In genomic region chr11:47616726-47617416, GRCh38 we compare ENCODE assay signal across 9 cellular contexts. TPM values are rescaled to one million over a fixed set of nuclear protein-coding genes. Genes with fewer than 3 reads are reported as not detected.
DNase-seq lines count a peak whose midpoint lies in the region; ATAC-seq, FAIRE-seq and TF ChIP-seq lines count a peak whose summit lies in the region.
"Had no signal": no experiment of that assay in that cellular context is flagged by ENCODE, and none has a peak within 500 bp of the region (broad histone marks: within the 10 kb centered on the region; RNA-seq: fewer than 3 reads in every experiment).

No MANE protein-coding gene starts in this region.

- no peak for ATAC-seq in effector memory CD8-positive, alpha-beta T cell (replicated peaks)
- ATAC-seq in GM19455 (IDR thresholded peaks at IDR 0.05; ENCODE audit: unreplicated experiment) = no peak

- H4K20me1 ChIP-seq in astrocyte (ENCODE audit: insufficient read depth, low read length) = peaks cover 7% of the 10 kb centered on the region

- peak overlapping the region; percentile 15 for H3K9ac ChIP-seq in astrocyte (ENCODE audit: low read length)

- peaks cover 19% of the 10 kb centered on the region for H3K36me3 ChIP-seq in astrocyte (ENCODE audit: insufficient read depth, low read length)
- peaks cover 13% of the 10 kb centered on the region; the same call in 1 of the 2 replicates for H3K36me3 ChIP-seq in iPS DF 6.9 (ENCODE audit: control insufficient read depth, insufficient read depth, low read length)

- no peaks in the 10 kb centered on the region for H3K4me1 Mint-ChIP-seq in astrocyte (ENCODE audit: low read depth, unreplicated experiment)
- H3K4me1 Mint-ChIP-seq in effector memory CD8-positive, alpha-beta T cell (ENCODE audit: low read depth in 2 of 2) = peaks cover 0 to 4% of the 10 kb centered on the region in 2 donors

- H3K27me3 ChIP-seq in astrocyte (ENCODE audit: insufficient read depth, low read length) = no peaks in the 10 kb centered on the region
- H3K27me3 ChIP-seq in iPS DF 6.9 (ENCODE audit: control insufficient read depth, insufficient read depth, low read length) = no peaks in the 10 kb centered on the region

- H3K9me3 ChIP-seq in astrocyte (ENCODE audit: insufficient read depth, low read depth, low read length) (no peaks in the 10 kb centered on the region), iPS DF 6.9 (ENCODE audit: control insufficient read depth, insufficient read depth, low read length) (no peaks in the 10 kb centered on the region)

- no peak overlapping the region for H2AFZ ChIP-seq in astrocyte (ENCODE audit: low read depth, low read length)

- H3K79me2 ChIP-seq in astrocyte (ENCODE audit: insufficient read depth, low read length) = no peaks in the 10 kb centered on the region

- DNase-seq in 8988T (peak; percentile 56), G401 (ENCODE audit: low spot score) (peak; percentile 85), NCI-H1930 (lab: John Stamatoyannopoulos, UW) (peak; percentile 15 to 55), astrocyte (ENCODE audit: low read depth) (peak; percentile 52), iPS DF 6.9 (ENCODE audit: low read depth, low spot score) (peak; percentile 29), superior temporal gyrus (ENCODE audit: extremely low spot score) (peak; percentile 82)
- no peak for DNase-seq in effector memory CD8-positive, alpha-beta T cell

- H3K4me2 ChIP-seq in astrocyte (ENCODE audit: low read length) = peak overlapping the region; percentile 50

- H3K9me3 Mint-ChIP-seq in astrocyte (ENCODE audit: unreplicated experiment) = no peaks in the 10 kb centered on the region
- H3K9me3 Mint-ChIP-seq in effector memory CD8-positive, alpha-beta T cell = no peaks in the 10 kb centered on the region

- H3K27me3 Mint-ChIP-seq in astrocyte (ENCODE audit: low read depth, unreplicated experiment) = no peaks in the 10 kb centered on the region
- H3K27me3 Mint-ChIP-seq in effector memory CD8-positive, alpha-beta T cell = no peaks in the 10 kb centered on the region

- H3K4me3 ChIP-seq in astrocyte (ENCODE audit: insufficient read depth, low read depth, low read length) = no peak overlapping the region
- no peak overlapping the region for H3K4me3 ChIP-seq in iPS DF 6.9 (ENCODE audit: low read length)

- no peak overlapping the region for H3K27ac Mint-ChIP-seq in astrocyte (ENCODE audit: unreplicated experiment)
- H3K27ac Mint-ChIP-seq in effector memory CD8-positive, alpha-beta T cell = no peak overlapping the region

- FAIRE-seq in astrocyte (lab: Jason Lieb, UNC) = no peak

- no peaks in the 10 kb centered on the region for H3K36me3 Mint-ChIP-seq in astrocyte (ENCODE audit: low read depth, unreplicated experiment)
- H3K36me3 Mint-ChIP-seq in effector memory CD8-positive, alpha-beta T cell (ENCODE audit: insufficient read depth) = peaks cover 20% of the 10 kb centered on the region

- no CpG with 5 or more reads among the region's 10 CpGs for WGBS in iPS DF 6.9 (ENCODE audit: insufficient coverage, insufficient read length)

- TF ChIP-seq CTCF in astrocyte (IDR thresholded peaks at IDR 0.05; ENCODE audit: insufficient read depth, low read depth, low read length) = peak; percentile 93

- H3K4me3 Mint-ChIP-seq in astrocyte (ENCODE audit: unreplicated experiment) = no peak overlapping the region
- H3K4me3 Mint-ChIP-seq in effector memory CD8-positive, alpha-beta T cell = no peak overlapping the region

- in situ Hi-C loops in G401 (cut with HindIII; ENCODE audit: low sequenced_read_pairs) = no loop called here

- peaks cover 10% of the 10 kb centered on the region for H3K4me1 ChIP-seq in astrocyte (ENCODE audit: insufficient read depth, low read length)
- no peaks in the 10 kb centered on the region for H3K4me1 ChIP-seq in iPS DF 6.9 (ENCODE audit: control insufficient read depth, insufficient read depth, low read length)

- peak overlapping the region; percentile 37 for H3K27ac ChIP-seq in astrocyte (ENCODE audit: low read depth, low read length)
- no peak overlapping the region for H3K27ac ChIP-seq in iPS DF 6.9 (ENCODE audit: low read length)
- H3K27ac ChIP-seq: epithelial cell of prostate had no signal

RNA-seq across cellular contexts. Expression of gene C1QTNF4, which starts 22.7 kb away (rescaled TPM):
- total RNA-seq in G401 (2014; rRNA removed; shearing (Covaris generic)) = 2.4 TPM in 1 of 2 replicates, not detected in the other
- total RNA-seq in astrocyte = 0.20 TPM in 1 of 2 replicates, not detected in the other

RNA-seq across cellular contexts. Expression of gene MTCH2, which starts 25.5 kb away (rescaled TPM):
- 29.0 and 33.2 TPM in 2 replicates for total RNA-seq in G401 (2014; rRNA removed; shearing (Covaris generic))
- 99.8 and 103 TPM in 2 replicates for total RNA-seq in astrocyte

RNA-seq across cellular contexts. Expression of gene FAM180B, which starts 30.4 kb away (rescaled TPM):
- total RNA-seq in G401 (2014; rRNA removed; shearing (Covaris generic)) = 0.58 TPM in 1 of 2 replicates, not detected in the other
- total RNA-seq in astrocyte = 0.16 TPM in 1 of 2 replicates, not detected in the other

RNA-seq across cellular contexts. Expression of gene NDUFS3, which starts 38.0 kb away (rescaled TPM):
- 191 and 200 TPM in 2 replicates for total RNA-seq in G401 (2014; rRNA removed; shearing (Covaris generic))
- 80.7 and 88.7 TPM in 2 replicates for total RNA-seq in astrocyte

RNA-seq across cellular contexts. Expression of gene KBTBD4, which starts 38.1 kb away (rescaled TPM):
- 32.7 and 43.1 TPM in 2 replicates for total RNA-seq in G401 (2014; rRNA removed; shearing (Covaris generic))
- 11.9 and 12.5 TPM in 2 replicates for total RNA-seq in astrocyte

Comparison
In these comparisons a context has a peak if more than half of its experiments do, and no peak if none do; other contexts are left out.
1. DNase-seq: peak in 8988T (single experiment), G401 (single experiment), NCI-H1930 (2 of 2), astrocyte (single experiment), iPS DF 6.9 (single experiment) and superior temporal gyrus (single experiment); none in effector memory CD8-positive, alpha-beta T cell (0 of 3).